In genomic region chr11:28105869-28106268, GRCh38 we compare ENCODE assay signal across 1 cellular context.
TF ChIP-seq lines count a peak whose summit lies in the region.

No MANE protein-coding gene starts in this region.

TF ChIP-seq in WTC11, 78 proteins besides CTCF, POLR2A, EP300 and RAD21 (continued from another document):
- TF ChIP-seq ZNF138 (CRISPR knock-in tag; conservative IDR thresholded peaks at IDR 0.05), result no peak
- TF ChIP-seq JAZF1 (CRISPR knock-in tag; IDR thresholded peaks at IDR 0.05), result no peak
TF ChIP-seq in WTC11: peak in this region for 0.
